ENCODE assay signal across 13 cellular contexts in the genomic region with DNA sequence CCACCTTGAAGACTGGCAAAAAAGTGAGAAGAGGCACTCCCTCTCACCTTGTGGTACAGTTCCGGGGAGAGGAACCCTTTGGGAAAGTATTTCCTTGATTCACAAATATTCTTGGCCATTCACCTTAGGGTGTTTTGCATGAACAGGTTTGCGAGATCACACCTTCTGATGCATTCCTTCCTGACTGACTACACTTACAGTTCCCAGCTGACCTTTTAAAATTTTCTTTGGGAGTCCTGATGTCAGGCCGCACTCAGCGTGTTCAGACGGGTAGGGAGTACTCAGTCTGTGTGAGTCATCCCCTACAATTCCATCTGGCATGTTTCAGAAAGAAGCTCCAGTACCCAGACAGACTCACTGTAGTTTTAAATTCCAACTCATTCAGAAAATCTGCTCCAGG. TPM values are rescaled to one million over a fixed set of nuclear protein-coding genes. Genes with fewer than 3 reads are reported as not detected.
DNase-seq lines count a peak whose midpoint lies in the region; ATAC-seq, FAIRE-seq and TF ChIP-seq lines count a peak whose summit lies in the region.
"Had no signal": no experiment of that assay in that cellular context is flagged by ENCODE, and none has a peak within 500 bp of the region (broad histone marks: within the 10 kb centered on the region; RNA-seq: fewer than 3 reads in every experiment).

No MANE protein-coding gene starts in this region.

- no peaks in the 10 kb centered on the region for H3K36me3 ChIP-seq in keratinocyte (ENCODE audit: control insufficient read depth in 2 of 2, extremely low read depth in 1 of 2, insufficient read depth in 2 of 2, low read length in 2 of 2)
- no peaks in the 10 kb centered on the region for H3K36me3 ChIP-seq in testis (ENCODE audit: low read depth, missing control alignments)
- H3K36me3 ChIP-seq: neural progenitor cell had no signal

- H3K9me1 ChIP-seq in keratinocyte (ENCODE audit: control insufficient read depth, extremely low read depth, insufficient read depth, low read length), result no peaks in the 10 kb centered on the region

- dilution Hi-C loops in keratinocyte (cut with MboI; ENCODE audit: extremely low pct_ligation_motif_present, low sequenced_read_pairs), result no loop called here

- no peak overlapping the region for H3K27ac Mint-ChIP-seq in CD4-positive, alpha-beta T cell
- H3K27ac Mint-ChIP-seq: activated CD4-positive, alpha-beta T cell treated with anti-CD3 and anti-CD28 coated beads for 36 hours; neural progenitor cell had no signal

- FAIRE-seq in keratinocyte (lab: Jason Lieb, UNC), result peak; percentile 99

- H3K9me3 Mint-ChIP-seq in CD4-positive, alpha-beta T cell, result no peaks in the 10 kb centered on the region
- H3K9me3 Mint-ChIP-seq: neural progenitor cell had no signal

- TF ChIP-seq CTCF in HFF-Myc (IDR thresholded peaks at IDR 0.05; ENCODE audit: low read depth, low read length, missing control alignments) (no peak), keratinocyte (optimal IDR thresholded peaks at IDR 0.05 in 1 of 3, IDR thresholded peaks at IDR 0.05 in 1 of 3, conservative IDR thresholded peaks at IDR 0.05 in 1 of 3; ENCODE audit: extremely low read depth in 1 of 3, insufficient read depth in 2 of 3, low read length in 3 of 3) (no peak), testis (IDR thresholded peaks at IDR 0.05) (no peak)
- no peak for TF ChIP-seq CTCF in CD4-positive, alpha-beta T cell (IDR thresholded peaks at IDR 0.05)

- no peaks in the 10 kb centered on the region for H3K27me3 ChIP-seq in keratinocyte (ENCODE audit: control insufficient read depth, extremely low read depth, insufficient read depth, low read length)
- no peaks in the 10 kb centered on the region for H3K27me3 ChIP-seq in testis
- no peaks in the 10 kb centered on the region for H3K27me3 ChIP-seq in CD4-positive, alpha-beta T cell (ENCODE audit: control insufficient read depth, insufficient read depth, low read length)
- H3K27me3 ChIP-seq: neural progenitor cell had no signal

- peak overlapping the region; percentile 87 for H3K4me2 ChIP-seq in keratinocyte (ENCODE audit: control insufficient read depth, extremely low read depth, insufficient read depth, low read depth, low read length)
- H3K4me2 ChIP-seq: neural progenitor cell had no signal

- H3K27ac ChIP-seq in keratinocyte (ENCODE audit: control insufficient read depth, insufficient read depth, low read length) (peak overlapping the region; percentile 98), testis (no peak overlapping the region)
- no peak overlapping the region for H3K27ac ChIP-seq in CD4-positive, alpha-beta T cell (ENCODE audit: low read depth, low read length)
- H3K27ac ChIP-seq: neural progenitor cell had no signal

- no peak for TF ChIP-seq POLR2A in testis (IDR thresholded peaks at IDR 0.05)

- DNase-seq in A172 (ENCODE audit: low spot score) (peak; percentile 73), HFF-Myc (ENCODE audit: extremely low read depth, low read depth) (peak; percentile 5), amniotic epithelial cell (ENCODE audit: low read depth) (peak; percentile 94), keratinocyte (ENCODE audit: low read depth, low spot score) (peak; percentile 96), testis (no peak), NCI-H82 treated with DMSO at 0.1 percent for 48 hours (lab: John Stamatoyannopoulos, UW; ENCODE audit: unreplicated experiment) (no peak)
- DNase-seq in CD4-positive, alpha-beta T cell, result no peak
- DNase-seq: activated CD4-positive, alpha-beta T cell treated with anti-CD3 and anti-CD28 coated beads for 36 hours; NCI-H187 treated with DMSO at 0.1 percent for 48 hours; stimulated activated naive CD4-positive, alpha-beta T cell treated with Interleukin-2 at 50 U/mL for 16 hours had no signal

- 69 to 86% methylated on average over 5 of the region's 5 CpGs for WGBS in testis, 2 donors

- H3K9me3 ChIP-seq in keratinocyte (ENCODE audit: control insufficient read depth, low read depth, low read length), result no peaks in the 10 kb centered on the region
- H3K9me3 ChIP-seq in testis, result no peaks in the 10 kb centered on the region
- H3K9me3 ChIP-seq in CD4-positive, alpha-beta T cell (ENCODE audit: control insufficient read depth, low read length), result no peaks in the 10 kb centered on the region

- ATAC-seq in CD4-positive, alpha-beta T cell (ENCODE audit: poor library complexity), result no peak
- no peak for ATAC-seq in HG03159 (IDR thresholded peaks at IDR 0.05; ENCODE audit: unreplicated experiment)
- ATAC-seq: activated CD4-positive, alpha-beta T cell treated with anti-CD3 and anti-CD28 coated beads for 36 hours; Right ventricle myocardium inferior had no signal

- H3K4me3 Mint-ChIP-seq in CD4-positive, alpha-beta T cell, result no peak overlapping the region
- H3K4me3 Mint-ChIP-seq: activated CD4-positive, alpha-beta T cell treated with anti-CD3 and anti-CD28 coated beads for 36 hours; neural progenitor cell had no signal

- peaks cover 3% of the 10 kb centered on the region for H3K79me2 ChIP-seq in keratinocyte (ENCODE audit: control insufficient read depth, insufficient read depth, low read length)

- H3K4me1 ChIP-seq in keratinocyte (ENCODE audit: control insufficient read depth, extremely low read depth, insufficient read depth, low read length) (peaks cover 44% of the 10 kb centered on the region), testis (no peaks in the 10 kb centered on the region)
- H3K4me1 ChIP-seq: neural progenitor cell had no signal

- no peaks in the 10 kb centered on the region for H3K36me3 Mint-ChIP-seq in CD4-positive, alpha-beta T cell (ENCODE audit: low read depth)
- H3K36me3 Mint-ChIP-seq: neural progenitor cell had no signal

- CTCF ChIA-PET in CD4-positive, alpha-beta T cell (lab: Charles Lee), result no interaction called here

- no peaks in the 10 kb centered on the region for H4K20me1 ChIP-seq in keratinocyte (ENCODE audit: control insufficient read depth, extremely low read depth, insufficient read depth, low read length)

- H3K27me3 Mint-ChIP-seq in CD4-positive, alpha-beta T cell, result no peaks in the 10 kb centered on the region

- H3K4me3 ChIP-seq in HFF-Myc (replicated peaks; ENCODE audit: low read depth, low read length) (no peak overlapping the region), keratinocyte (ENCODE audit: control insufficient read depth in 2 of 3, extremely low read depth in 1 of 3, insufficient read depth in 2 of 3, low read depth in 1 of 3, low read length in 3 of 3) (peak overlapping the region; percentile 50 to 59 (median 54)), testis (no peak overlapping the region)
- H3K4me3 ChIP-seq: neural progenitor cell had no signal

- H3K9ac ChIP-seq in keratinocyte (ENCODE audit: control insufficient read depth, extremely low read depth, insufficient read depth, low read length), result peak overlapping the region; percentile 72
- H3K9ac ChIP-seq: neural progenitor cell had no signal

- POLR2A ChIA-PET in CD4-positive, alpha-beta T cell (lab: Charles Lee), result no interaction called here

- no peaks in the 10 kb centered on the region for H3K4me1 Mint-ChIP-seq in CD4-positive, alpha-beta T cell (ENCODE audit: low read depth)
- H3K4me1 Mint-ChIP-seq: activated CD4-positive, alpha-beta T cell treated with anti-CD3 and anti-CD28 coated beads for 36 hours; neural progenitor cell had no signal

- peak overlapping the region; percentile 20 for H2AFZ ChIP-seq in keratinocyte (ENCODE audit: control insufficient read depth, low read length)
- H2AFZ ChIP-seq: neural progenitor cell had no signal

- intact Hi-C loops in testis (cut with DNase I; ENCODE audit: low total_unique reads), result no loop called here
- intact Hi-C loops in CD4-positive, alpha-beta T cell (cut with DNase I, micrococcal nuclease), result no loop called here

RNA-seq across cellular contexts. Expression of gene ADGRF4, which starts 1.7 kb away (rescaled TPM):
- total RNA-seq in A172 (2014; rRNA removed; shearing (Covaris generic)), result 1.5 and 1.7 TPM in 2 replicates
- polyA plus RNA-seq in keratinocyte (21.4 to 41.8 TPM (median 30.2 TPM) in 3 replicates), testis (ENCODE audit: insufficient read depth, low read depth, low replicate concordance) (0.58 TPM)
- polyA plus RNA-seq in keratinocyte (2011; ENCODE audit: low read depth), result 9.2 TPM
- polyA plus RNA-seq in keratinocyte (2011; cell fraction: cytosol; rRNA removed), result 14.8 and 29.6 TPM in 2 replicates
- polyA plus RNA-seq in keratinocyte (2011; cell fraction: nucleus; rRNA removed), result 54.8 and 63.6 TPM in 2 replicates
- polyA plus RNA-seq in keratinocyte (2012; ENCODE audit: low replicate concordance), result 12.9 and 28.3 TPM in 2 replicates
- polyA minus RNA-seq in keratinocyte, result 7.8 to 41.8 TPM (median 36.4 TPM) in 3 replicates
- polyA minus RNA-seq in keratinocyte (2011; cell fraction: cytosol; rRNA and poly(A)+ RNA removed), result 12.9 TPM
- 33.9 and 55.4 TPM in 2 replicates for polyA minus RNA-seq in keratinocyte (2011; cell fraction: nucleus; rRNA and poly(A)+ RNA removed)
- under 1 TPM; 0.12 to 0.31 TPM for total RNA-seq in testis
- total RNA-seq in CD4-positive, alpha-beta T cell, result not detected
- total RNA-seq: activated CD4-positive, alpha-beta T cell treated with anti-CD3 and anti-CD28 coated beads for 36 hours; Right ventricle myocardium inferior had no signal

Comparison
In these comparisons a context has a peak if more than half of its experiments do, and no peak if none do; other contexts are left out.
1. DNase-seq: peak in A172 (single experiment), HFF-Myc (single experiment), amniotic epithelial cell (single experiment) and keratinocyte (single experiment); none in testis (single experiment), CD4-positive, alpha-beta T cell (0 of 10) and NCI-H82 treated with DMSO at 0.1 percent for 48 hours (single experiment).
2. H3K4me3 ChIP-seq: peak in keratinocyte (3 of 3); none in HFF-Myc (single experiment) and testis (0 of 2).